Comparison of ENCODE assay signal across 10 cellular contexts in genomic region chr7:47580175-47580701, GRCh38. TPM values are rescaled to one million over a fixed set of nuclear protein-coding genes. Genes with fewer than 3 reads are reported as not detected.
A peak's percentile ranks its signal among the peaks of the same experiment; 100 is the strongest.
DNase-seq lines count a peak whose midpoint lies in the region; TF ChIP-seq lines count a peak whose summit lies in the region.
"Had no signal": no experiment of that assay in that cellular context is flagged by ENCODE, and none has a peak within 500 bp of the region (broad histone marks: within the 10 kb centered on the region; RNA-seq: fewer than 3 reads in every experiment).

No MANE protein-coding gene starts in this region.

- H3K4me3 Mint-ChIP-seq in endothelial cell (ENCODE audit: unreplicated experiment) (peak overlapping the region; percentile 27), neural crest cell (peak overlapping the region; percentile 93)

- H3K4me3 ChIP-seq in BLaER1, result peak overlapping the region; percentile 79; the same call in 1 of the 2 replicates

- peak; percentile 88 for DNase-seq in NCI-H69 (lab: John Stamatoyannopoulos, UW)
- no peak for DNase-seq in endothelial cell (ENCODE audit: low spot score)
- no peak for DNase-seq in neural crest cell (ENCODE audit: low read depth, low spot score)
- no peak for DNase-seq in anterior cingulate cortex (lab: John Stamatoyannopoulos, UW)
- no peak for DNase-seq in occipital lobe (lab: John Stamatoyannopoulos, UW)
- no peak for DNase-seq in cerebellum (ENCODE audit: low spot score)
- DNase-seq in NCI-H774 (lab: John Stamatoyannopoulos, UW), result no peak
- DNase-seq: DND-41, KBM-7 had no signal

- H3K27me3 ChIP-seq in BLaER1, result peaks cover 41% of the 10 kb centered on the region

- no peaks in the 10 kb centered on the region; the same call in 1 of the 2 replicates for H3K9me3 ChIP-seq in BLaER1

- no peak overlapping the region for H3K27ac ChIP-seq in BLaER1

- H3K27me3 Mint-ChIP-seq in endothelial cell (ENCODE audit: unreplicated experiment), result peaks cover 15% of the 10 kb centered on the region
- H3K27me3 Mint-ChIP-seq in neural crest cell (ENCODE audit: low read depth), result peaks cover 16% of the 10 kb centered on the region

- H3K9me3 Mint-ChIP-seq in endothelial cell (ENCODE audit: unreplicated experiment) (no peaks in the 10 kb centered on the region), neural crest cell (peaks cover under 1% of the 10 kb centered on the region)

- H3K4me1 ChIP-seq in BLaER1, result peaks cover 64% of the 10 kb centered on the region

- TF ChIP-seq CTCF in endothelial cell (IDR thresholded peaks at IDR 0.05; ENCODE audit: unreplicated experiment) (no peak), neural crest cell (conservative IDR thresholded peaks at IDR 0.05) (no peak)

- no peaks in the 10 kb centered on the region for H4K20me1 ChIP-seq in BLaER1

- H3K36me3 ChIP-seq in BLaER1, result no peaks in the 10 kb centered on the region

- H3K27ac Mint-ChIP-seq in endothelial cell (ENCODE audit: unreplicated experiment) (no peak overlapping the region), neural crest cell (ENCODE audit: unreplicated experiment) (no peak overlapping the region)

- peak overlapping the region; percentile 100 for H3K4me2 ChIP-seq in BLaER1

- H3K36me3 Mint-ChIP-seq in endothelial cell (ENCODE audit: low read depth, unreplicated experiment), result no peaks in the 10 kb centered on the region
- no peaks in the 10 kb centered on the region for H3K36me3 Mint-ChIP-seq in neural crest cell (ENCODE audit: low read depth)

- peak overlapping the region; percentile 83; the same call in 1 of the 2 replicates for H3K9ac ChIP-seq in BLaER1

- H3K4me1 Mint-ChIP-seq in endothelial cell (ENCODE audit: unreplicated experiment), result peaks cover 22% of the 10 kb centered on the region
- H3K4me1 Mint-ChIP-seq in neural crest cell, result peaks cover 35% of the 10 kb centered on the region

RNA-seq across cellular contexts. Expression of gene TNS3, which starts 1.7 kb away (rescaled TPM):
- total RNA-seq in endothelial cell (ENCODE audit: unreplicated experiment) (7.5 TPM), neural crest cell (25.0 and 26.4 TPM in 2 replicates), occipital lobe (7.5 TPM), cerebellum (37.5 TPM)
